ENCODE assay signal across 19 cellular contexts in the genomic region with DNA sequence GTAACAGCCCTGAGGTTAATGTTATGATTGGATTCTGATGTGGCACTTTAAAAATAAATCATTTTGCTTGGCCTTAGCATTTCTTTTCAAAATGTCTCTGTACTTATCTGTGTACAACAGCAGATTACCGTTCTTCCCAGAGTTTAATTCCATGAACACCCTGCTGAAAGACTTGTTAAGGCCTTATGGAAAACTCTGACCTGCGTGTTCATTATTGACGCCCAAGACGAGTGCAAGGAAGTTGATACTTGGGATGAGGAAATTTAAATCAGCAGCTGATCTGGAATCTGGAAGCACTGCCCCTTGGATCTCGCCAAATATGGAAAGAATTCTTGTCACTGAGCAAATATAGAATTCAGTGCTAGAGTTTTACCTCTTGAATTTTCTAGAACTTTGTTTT. TPM values are rescaled to one million over a fixed set of nuclear protein-coding genes. Genes with fewer than 3 reads are reported as not detected.
"Had no signal": no experiment of that assay in that cellular context is flagged by ENCODE, and none has a peak within 500 bp of the region (broad histone marks: within the 10 kb centered on the region; RNA-seq: fewer than 3 reads in every experiment).

No MANE protein-coding gene starts in this region.

- H3K9me3 ChIP-seq: SK-N-SH had no signal

- H3K9me3 Mint-ChIP-seq: activated naive CD4-positive, alpha-beta T cell treated with anti-CD3 and anti-CD28 coated beads, Interleukin-2, amount 10 ng/mL, durations not matched to agents 7 days and 5 days; activated T-helper 2 cell treated with anti-CD3 and anti-CD28 coated beads, Interferon-gamma antibody, Interleukin-2, Interleukin-4, amounts not matched to agents 10 μg/mL and 5 μg/mL and 100 μg/mL, durations not matched to agents 14 hours and 24 hours and 36 hours; effector memory CD8-positive, alpha-beta T cell; memory B cell; natural killer cell; stimulated activated naive CD8-positive, alpha-beta T cell treated with anti-CD3 and anti-CD28 coated beads, Interleukin-15, Interleukin-2, amounts not matched to agents 100 ng/mL and 50 ng/mL, for 24 hours had no signal

- H3K4me2 ChIP-seq: SK-N-SH had no signal

- H3K36me3 Mint-ChIP-seq: activated naive CD4-positive, alpha-beta T cell treated with anti-CD3 and anti-CD28 coated beads, Interleukin-2, amount 10 ng/mL, durations not matched to agents 7 days and 5 days; memory B cell; natural killer cell had no signal

- H3K4me1 Mint-ChIP-seq: activated naive CD4-positive, alpha-beta T cell treated with anti-CD3 and anti-CD28 coated beads, Interleukin-2, amount 10 ng/mL, durations not matched to agents 7 days and 5 days; memory B cell had no signal

- DNase-seq: activated CD4-positive, alpha-beta T cell treated with anti-CD3 and anti-CD28 coated beads for 48 hours; activated CD8-positive, alpha-beta memory T cell treated with anti-CD3 and anti-CD28 coated beads for 24 hours; activated naive CD4-positive, alpha-beta T cell treated with anti-CD3 and anti-CD28 coated beads, Interleukin-2, amount 10 ng/mL, durations not matched to agents 7 days and 5 days; activated T-cell treated with anti-CD3 and anti-CD28 coated beads for 4 hours; caudate nucleus; cortex of kidney; effector memory CD8-positive, alpha-beta T cell; hypothalamus; natural killer cell; nucleus accumbens; SK-N-SH; stimulated activated CD4-positive, alpha-beta T cell treated with anti-CD3 and anti-CD28 coated beads, Interleukin-4, amount 100 ng/mL, for 1 hour; stimulated activated CD8-positive, alpha-beta memory T cell treated with anti-CD3 and anti-CD28 coated beads, Interleukin-4, amount 100 ng/mL, for 48 hours; T-helper 1 cell had no signal

- H3K9ac ChIP-seq: SK-N-SH had no signal

- H3K27ac Mint-ChIP-seq: activated naive CD4-positive, alpha-beta T cell treated with anti-CD3 and anti-CD28 coated beads, Interleukin-2, amount 10 ng/mL, durations not matched to agents 7 days and 5 days; activated T-helper 2 cell treated with anti-CD3 and anti-CD28 coated beads, Interferon-gamma antibody, Interleukin-2, Interleukin-4, amounts not matched to agents 10 μg/mL and 5 μg/mL and 100 μg/mL, durations not matched to agents 14 hours and 24 hours and 36 hours; effector memory CD8-positive, alpha-beta T cell; memory B cell; natural killer cell; progenitor cell of endocrine pancreas; stimulated activated naive CD8-positive, alpha-beta T cell treated with anti-CD3 and anti-CD28 coated beads, Interleukin-15, Interleukin-2, amounts not matched to agents 100 ng/mL and 50 ng/mL, for 24 hours had no signal

- ATAC-seq: effector memory CD8-positive, alpha-beta T cell; natural killer cell; sciatic nerve had no signal

- H3K4me3 Mint-ChIP-seq: activated naive CD4-positive, alpha-beta T cell treated with anti-CD3 and anti-CD28 coated beads, Interleukin-2, amount 10 ng/mL, durations not matched to agents 7 days and 5 days; effector memory CD8-positive, alpha-beta T cell; memory B cell; natural killer cell; stimulated activated naive CD8-positive, alpha-beta T cell treated with anti-CD3 and anti-CD28 coated beads, Interleukin-15, Interleukin-2, amounts not matched to agents 100 ng/mL and 50 ng/mL, for 24 hours had no signal

RNA-seq across cellular contexts. Expression of a gene that starts 6.7 kb away (rescaled TPM):
- total RNA-seq: progenitor cell of endocrine pancreas had no signal
- polyA plus RNA-seq: SK-N-SH had no signal
